ENCODE assay signal across 1 cellular context in the genomic region with DNA sequence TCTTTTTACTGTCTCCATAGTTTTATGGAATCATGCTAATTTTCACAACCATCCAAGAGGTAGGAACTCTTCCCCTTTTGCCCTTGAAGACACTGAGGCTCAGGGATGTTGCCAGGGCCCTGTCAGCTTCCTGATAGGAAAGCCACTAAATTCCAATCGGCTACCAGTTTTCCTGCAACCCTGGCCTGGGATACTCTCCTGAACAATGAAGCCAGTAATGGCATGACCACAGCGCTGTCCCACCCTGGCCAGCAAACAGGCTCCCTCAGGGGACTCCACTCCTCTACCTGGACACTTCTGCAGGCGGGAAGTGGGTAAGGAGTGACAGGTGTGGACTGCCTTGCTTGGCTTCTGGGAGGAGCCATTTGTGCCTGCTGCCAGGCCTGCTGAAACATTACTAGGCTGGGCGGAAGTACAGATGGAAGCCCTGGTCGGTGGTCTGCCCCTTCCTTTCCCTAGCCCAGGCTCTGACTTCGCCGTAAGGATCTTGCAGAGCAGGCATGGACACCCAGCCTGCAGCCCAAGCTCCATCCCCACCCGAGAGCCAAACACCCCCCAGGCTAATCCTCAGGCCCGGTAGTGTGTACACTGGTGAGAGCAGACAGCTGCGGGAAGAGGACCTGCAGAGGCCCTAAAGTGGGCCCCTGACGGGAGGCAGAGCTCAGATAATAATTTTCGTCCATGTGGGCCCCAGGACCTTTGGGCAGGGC.
TF ChIP-seq lines count a peak whose summit lies in the region.

No MANE protein-coding gene starts in this region.

TF ChIP-seq in HepG2, 621 proteins besides CTCF, POLR2A, EP300 and RAD21:
- TF ChIP-seq ZNF549 (CRISPR knock-in tag; IDR thresholded peaks at IDR 0.05) (no peak), EZH2 (conservative IDR thresholded peaks at IDR 0.05; ENCODE audit: low read depth, low read length) (no peak), RCOR2 (CRISPR knock-in tag; IDR thresholded peaks at IDR 0.05) (no peak), MED1 (CRISPR knock-in tag; IDR thresholded peaks at IDR 0.05) (no peak), ZSCAN21 (CRISPR knock-in tag; IDR thresholded peaks at IDR 0.05; ENCODE audit: borderline replicate concordance) (no peak), AGO1 (IDR thresholded peaks at IDR 0.05; ENCODE audit: low read depth, low read length, poor library complexity, severe bottlenecking) (no peak), ZNF562 (CRISPR knock-in tag; IDR thresholded peaks at IDR 0.05; ENCODE audit: borderline replicate concordance) (no peak), ZNF83 (CRISPR knock-in tag; IDR thresholded peaks at IDR 0.05; ENCODE audit: borderline replicate concordance) (no peak), ZNF138 (CRISPR knock-in tag; IDR thresholded peaks at IDR 0.05; ENCODE audit: low read depth) (no peak), TFDP1 (CRISPR knock-in tag; IDR thresholded peaks at IDR 0.05; ENCODE audit: borderline replicate concordance) (no peak), ZNF24 (IDR thresholded peaks at IDR 0.05) (no peak), ZNF772 (CRISPR knock-in tag; IDR thresholded peaks at IDR 0.05) (no peak), ZNF713 (CRISPR knock-in tag; IDR thresholded peaks at IDR 0.05) (no peak), STAT5B (CRISPR knock-in tag; IDR thresholded peaks at IDR 0.05) (no peak), CAMTA2 (CRISPR knock-in tag; IDR thresholded peaks at IDR 0.05; ENCODE audit: borderline replicate concordance) (no peak), HNRNPK (IDR thresholded peaks at IDR 0.05; ENCODE audit: low read depth, low read length, poor library complexity, severe bottlenecking) (no peak), SKIL (CRISPR knock-in tag; IDR thresholded peaks at IDR 0.05; ENCODE audit: borderline replicate concordance) (no peak), KDM5A (IDR thresholded peaks at IDR 0.05; ENCODE audit: borderline replicate concordance, low read length) (no peak)
